8 cellular contexts compared by ENCODE assay signal in the genomic region with DNA sequence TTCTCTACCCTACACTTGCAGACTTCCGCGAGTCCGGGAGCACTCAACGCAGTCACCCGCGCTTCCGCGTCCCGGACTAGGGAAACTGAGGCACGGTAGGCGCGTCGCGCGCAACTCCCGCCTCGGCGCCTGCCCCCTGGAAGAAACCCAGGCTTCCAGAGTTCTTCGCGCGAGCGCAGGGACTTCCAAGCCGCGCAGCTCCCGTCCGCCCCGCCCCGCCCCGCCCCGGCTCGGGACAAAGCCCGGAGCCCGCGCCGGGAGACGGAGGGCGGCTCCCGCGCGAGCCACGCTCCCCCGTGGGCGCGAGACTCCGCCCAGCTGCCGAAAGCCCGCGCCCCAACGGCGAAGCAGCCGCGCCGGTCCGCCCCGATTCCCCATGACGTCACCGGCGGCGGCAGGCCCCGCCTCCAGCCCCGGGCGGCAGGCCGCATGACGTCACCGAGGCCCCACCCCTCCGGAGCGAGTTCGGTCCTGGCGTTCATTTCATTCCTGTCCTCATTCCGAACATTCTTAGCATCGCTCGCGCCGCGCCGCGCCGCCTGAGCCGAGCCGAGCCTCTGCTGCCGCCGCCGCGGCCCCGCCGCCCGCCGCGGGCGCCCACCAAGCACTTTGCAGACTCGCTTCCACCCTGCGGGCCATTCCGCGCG. TPM values are rescaled to one million over a fixed set of nuclear protein-coding genes. Genes with fewer than 3 reads are reported as not detected.
DNase-seq lines count a peak whose midpoint lies in the region; ATAC-seq and TF ChIP-seq lines count a peak whose summit lies in the region.

A gene (plus strand): TSS at position 498 of the 647 bp plus-strand sequence.

- H3K4me3 ChIP-seq in dorsolateral prefrontal cortex = peak within 1 kb of the TSS; percentile 55 to 92 (median 82)
- peak within 1 kb of the TSS; percentile 85 to 98 (median 96) for H3K4me3 ChIP-seq in liver (ENCODE audit: low read depth in 1 of 3, low read length in 3 of 3)

- H3K27me3 Mint-ChIP-seq in activated CD8-positive, alpha-beta T cell treated with anti-CD3 and anti-CD28 coated beads for 36 hours = peaks cover 65% of the 10 kb centered on the region

- H3K27ac ChIP-seq in dorsolateral prefrontal cortex (peak within 1 kb of the TSS in 58 of 59 donors; percentile 42 to 95 (median 88)), liver (ENCODE audit: low read depth in 1 of 2, low read length in 2 of 2) (peak within 1 kb of the TSS; percentile 94 to 97)

- no peak for TF ChIP-seq CTCF in activated CD8-positive, alpha-beta T cell treated with anti-CD3 and anti-CD28 coated beads for 36 hours (IDR thresholded peaks at IDR 0.05)
- TF ChIP-seq CTCF in dorsolateral prefrontal cortex (IDR thresholded peaks at IDR 0.05 in 54 of 56, conservative IDR thresholded peaks at IDR 0.05 in 2 of 56; ENCODE audit: low read depth in 1 of 56, partially characterized antibody in 56 of 56) (peak in 24 of 56 donors; percentile 3 to 57 (median 22)), liver (IDR thresholded peaks at IDR 0.05; ENCODE audit: low read depth, low read length, missing input control) (no peak)

- TF ChIP-seq RAD21 in liver (IDR thresholded peaks at IDR 0.05) = no peak

- H3K4me1 Mint-ChIP-seq in activated CD8-positive, alpha-beta T cell treated with anti-CD3 and anti-CD28 coated beads for 36 hours (ENCODE audit: low read depth) = peaks cover 7% of the 10 kb centered on the region

- CTCF ChIA-PET in activated CD8-positive, alpha-beta T cell treated with anti-CD3 and anti-CD28 coated beads for 36 hours (lab: Charles Lee) = no interaction called here

- H3K36me3 ChIP-seq in liver (ENCODE audit: control insufficient read depth in 4 of 4, insufficient read depth in 3 of 4, low read depth in 1 of 4, low read length in 3 of 4) = no peaks in the 10 kb centered on the region

- peak; percentile 98 for DNase-seq in 8988T
- DNase-seq in NCI-H510A (lab: John Stamatoyannopoulos, UW) = peak; percentile 63
- DNase-seq in activated CD8-positive, alpha-beta T cell treated with anti-CD3 and anti-CD28 coated beads for 36 hours = peak; percentile 82
- DNase-seq in dorsolateral prefrontal cortex = peak; percentile 93 to 99 (median 96)
- DNase-seq in stimulated activated CD4-positive, alpha-beta T cell treated with anti-CD3 and anti-CD28 coated beads, Interleukin-2, amount 100 ng/mL, for 4 hours (ENCODE audit: low read depth) = peak; percentile 82

- under 1% methylated on average over 95 of the region's 95 CpGs for WGBS in liver

- H3K27me3 ChIP-seq in dorsolateral prefrontal cortex = no peaks in the 10 kb centered on the region
- no peaks in the 10 kb centered on the region for H3K27me3 ChIP-seq in liver (ENCODE audit: control insufficient read depth in 4 of 4, insufficient read depth in 4 of 4, low read length in 3 of 4)

- H3K9me3 Mint-ChIP-seq in activated CD8-positive, alpha-beta T cell treated with anti-CD3 and anti-CD28 coated beads for 36 hours = no peaks in the 10 kb centered on the region

- H3K36me3 Mint-ChIP-seq in activated CD8-positive, alpha-beta T cell treated with anti-CD3 and anti-CD28 coated beads for 36 hours (ENCODE audit: low read depth) = no peaks in the 10 kb centered on the region

- intact Hi-C loops in activated CD8-positive, alpha-beta T cell treated with anti-CD3 and anti-CD28 coated beads for 36 hours (cut with micrococcal nuclease) = loop anchor here (10.0 kb wide), 1 partner anchor 211 kb away; no protein-coding TSS in a partner anchor
- intact Hi-C loops in dorsolateral prefrontal cortex (cut with DNase I) = loop anchor here (2.0 to 10.0 kb wide), 6 partner anchors 143 to 569 kb away; no protein-coding TSS in a partner anchor

- no peaks in the 10 kb centered on the region for H3K9me3 ChIP-seq in liver (ENCODE audit: control insufficient read depth in 4 of 4, low read length in 3 of 4)

- H3K9ac ChIP-seq in liver (ENCODE audit: low read depth in 1 of 2, low read length in 2 of 2) = peak within 1 kb of the TSS; percentile 77 to 97

- peaks cover 2 to 25% (median 12%) of the 10 kb centered on the region in 4 donors for H3K4me1 ChIP-seq in liver (ENCODE audit: control insufficient read depth in 4 of 4, insufficient read depth in 4 of 4, low read length in 3 of 4)

- H3K27ac Mint-ChIP-seq in activated CD8-positive, alpha-beta T cell treated with anti-CD3 and anti-CD28 coated beads for 36 hours = no peak within 1 kb of the TSS

- peak within 1 kb of the TSS; percentile 75 for H3K4me3 Mint-ChIP-seq in activated CD8-positive, alpha-beta T cell treated with anti-CD3 and anti-CD28 coated beads for 36 hours

- ATAC-seq in GM18909 (IDR thresholded peaks at IDR 0.05; ENCODE audit: poor library complexity, unreplicated experiment) (peak; percentile 95), HG03280 (IDR thresholded peaks at IDR 0.05; ENCODE audit: unreplicated experiment) (peak; percentile 82)
- ATAC-seq in activated CD8-positive, alpha-beta T cell treated with anti-CD3 and anti-CD28 coated beads for 36 hours = peak; percentile 92

- POLR2A ChIA-PET in activated CD8-positive, alpha-beta T cell treated with anti-CD3 and anti-CD28 coated beads for 36 hours (lab: Charles Lee) = no interaction called here

TF ChIP-seq in liver, 16 proteins besides CTCF, POLR2A, EP300 and RAD21:
- TF ChIP-seq JUND (IDR thresholded peaks at IDR 0.05) (peak in 1 of 2 donors; percentile 43), NR2F2 (IDR thresholded peaks at IDR 0.05) (no peak), RXRA (IDR thresholded peaks at IDR 0.05) (no peak), TAF1 (conservative IDR thresholded peaks at IDR 0.05) (no peak), YY1 (IDR thresholded peaks at IDR 0.05) (peak; percentile 34)
- TF ChIP-seq, protein P1, sequence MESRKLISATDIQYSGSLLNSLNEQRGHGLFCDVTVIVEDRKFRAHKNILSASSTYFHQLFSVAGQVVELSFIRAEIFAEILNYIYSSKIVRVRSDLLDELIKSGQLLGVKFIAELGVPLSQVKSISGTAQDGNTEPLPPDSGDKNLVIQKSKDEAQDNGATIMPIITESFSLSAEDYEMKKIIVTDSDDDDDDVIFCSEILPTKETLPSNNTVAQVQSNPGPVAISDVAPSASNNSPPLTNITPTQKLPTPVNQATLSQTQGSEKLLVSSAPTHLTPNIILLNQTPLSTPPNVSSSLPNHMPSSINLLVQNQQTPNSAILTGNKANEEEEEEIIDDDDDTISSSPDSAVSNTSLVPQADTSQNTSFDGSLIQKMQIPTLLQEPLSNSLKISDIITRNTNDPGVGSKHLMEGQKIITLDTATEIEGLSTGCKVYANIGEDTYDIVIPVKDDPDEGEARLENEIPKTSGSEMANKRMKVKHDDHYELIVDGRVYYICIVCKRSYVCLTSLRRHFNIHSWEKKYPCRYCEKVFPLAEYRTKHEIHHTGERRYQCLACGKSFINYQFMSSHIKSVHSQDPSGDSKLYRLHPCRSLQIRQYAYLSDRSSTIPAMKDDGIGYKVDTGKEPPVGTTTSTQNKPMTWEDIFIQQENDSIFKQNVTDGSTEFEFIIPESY (IDR thresholded peaks at IDR 0.05) = peak; percentile 75

RNA-seq across cellular contexts. Expression of the gene that starts here (rescaled TPM):
- under 1 TPM; 0.25 to 0.83 TPM for total RNA-seq in activated CD8-positive, alpha-beta T cell treated with anti-CD3 and anti-CD28 coated beads for 36 hours
- total RNA-seq in dorsolateral prefrontal cortex (100 to 1,000 TPM in 1 of 120 experiments, 10 to 100 TPM in 119; 22.9 to 101 (median 43.9) TPM), liver (10 to 100 TPM in 1 of 2 donors, 1 to 10 TPM in 1; 9.1 to 38.4 TPM)
- 10 to 100 TPM; 10.7 TPM for polyA plus RNA-seq in liver

Comparison
In these comparisons a context has a peak if more than half of its experiments do, and no peak if none do; other contexts are left out.
1. Peak in every context shown above with its lines: DNase-seq, ATAC-seq, H3K4me3 ChIP-seq and H3K27ac ChIP-seq.
2. RNA of the gene that starts here (total RNA-seq): 22.9 to 101 TPM in dorsolateral prefrontal cortex and 9.1 to 38.4 TPM in liver; 0.25 to 0.83 TPM in activated CD8-positive, alpha-beta T cell treated with anti-CD3 and anti-CD28 coated beads for 36 hours; every median in the first group is over 4 times any median in the second.
3. Peak in DNase-seq and ATAC-seq in activated CD8-positive, alpha-beta T cell treated with anti-CD3 and anti-CD28 coated beads for 36 hours; RNA of the gene not detected or under 1 TPM.